Comparison of ENCODE assay signal across 24 cellular contexts in genomic region chr13:25958983-25959382, GRCh38.
DNase-seq lines count a peak whose midpoint lies in the region; ATAC-seq and TF ChIP-seq lines count a peak whose summit lies in the region.
"Had no signal": no experiment of that assay in that cellular context is flagged by ENCODE, and none has a peak within 500 bp of the region (broad histone marks: within the 10 kb centered on the region; RNA-seq: fewer than 3 reads in every experiment).

No MANE protein-coding gene starts in this region.

- H3K9ac ChIP-seq in DND-41 (ENCODE audit: low read depth, low read length), result no peak overlapping the region
- H3K9ac ChIP-seq: GM23248, SK-N-SH had no signal

- H3K27me3 ChIP-seq in DND-41 (ENCODE audit: insufficient read depth, low read length, poor library complexity), result no peaks in the 10 kb centered on the region

- H4K20me1 ChIP-seq in DND-41 (ENCODE audit: insufficient read depth, low read length), result no peaks in the 10 kb centered on the region

- peaks cover 27% of the 10 kb centered on the region for H3K4me1 ChIP-seq in DND-41 (ENCODE audit: insufficient read depth, low read length)
- H3K4me1 ChIP-seq: A549 had no signal

- H3K27ac Mint-ChIP-seq in activated naive CD4-positive, alpha-beta T cell treated with anti-CD3 and anti-CD28 coated beads, Interleukin-2, amount 10 ng/mL, durations not matched to agents 7 days and 5 days, result peak overlapping the region; percentile 78
- H3K27ac Mint-ChIP-seq in naive thymus-derived CD8-positive, alpha-beta T cell, result peak overlapping the region in 4 of 10 donors; percentile 8 to 91 (median 56)

- H3K9me3 Mint-ChIP-seq in activated naive CD4-positive, alpha-beta T cell treated with anti-CD3 and anti-CD28 coated beads, Interleukin-2, amount 10 ng/mL, durations not matched to agents 7 days and 5 days, result peaks cover 23% of the 10 kb centered on the region
- peaks cover 0 to 14% (median 6%) of the 10 kb centered on the region in 9 donors for H3K9me3 Mint-ChIP-seq in naive thymus-derived CD8-positive, alpha-beta T cell

- no peak for DNase-seq in activated naive CD4-positive, alpha-beta T cell treated with anti-CD3 and anti-CD28 coated beads, Interleukin-2, amount 10 ng/mL, durations not matched to agents 7 days and 5 days
- no peak for DNase-seq in activated naive CD4-positive, alpha-beta T cell (lab: John Stamatoyannopoulos, UW)
- DNase-seq in DND-41 (peak; percentile 57), RPMI7951 (ENCODE audit: low read depth) (peak; percentile 45)
- DNase-seq in naive thymus-derived CD8-positive, alpha-beta T cell, result no peak
- DNase-seq: AML-193, DMS153, GM23248, H7, KBM-7, NCI-H1092, NCI-H1417 treated with DMSO at 0.1 percent for 48 hours, NCI-H1694 treated with DMSO at 0.1 percent for 48 hours, NCI-H2081, NCI-H2227 treated with DMSO at 0.1 percent for 48 hours, NCI-H510A, NCI-H69, SK-N-SH, SW 1271 had no signal

- H3K36me3 ChIP-seq in DND-41 (ENCODE audit: insufficient read depth, low read length), result no peaks in the 10 kb centered on the region

- no peaks in the 10 kb centered on the region for H3K79me2 ChIP-seq in DND-41 (ENCODE audit: insufficient read depth, low read length)

- no peak overlapping the region; the same call in 1 of the 2 replicates for H3K27ac ChIP-seq in DND-41 (ENCODE audit: low read length)
- H3K27ac ChIP-seq: A549, C4-2B, GM23248 had no signal

- no peak overlapping the region for H2AFZ ChIP-seq in DND-41 (ENCODE audit: low read depth, low read length)
- H2AFZ ChIP-seq: GM23248 had no signal

- H3K4me3 ChIP-seq in DND-41 (ENCODE audit: low read depth in 1 of 2, low read length in 2 of 2), result no peak overlapping the region
- H3K4me3 ChIP-seq: A549, GM23248 had no signal

- CTCF ChIA-PET in activated naive CD4-positive, alpha-beta T cell treated with anti-CD3 and anti-CD28 coated beads, Interleukin-2, amount 10 ng/mL, durations not matched to agents 7 days and 5 days (lab: Charles Lee), result no interaction called here

- H3K9me3 ChIP-seq in DND-41 (ENCODE audit: insufficient read depth, low read length, severe bottlenecking), result no peaks in the 10 kb centered on the region
- H3K9me3 ChIP-seq: A549, SK-N-SH had no signal

- H3K4me3 Mint-ChIP-seq in activated naive CD4-positive, alpha-beta T cell treated with anti-CD3 and anti-CD28 coated beads, Interleukin-2, amount 10 ng/mL, durations not matched to agents 7 days and 5 days, result no peak overlapping the region
- H3K4me3 Mint-ChIP-seq in naive thymus-derived CD8-positive, alpha-beta T cell, result peak overlapping the region in 7 of 10 donors; percentile 1 to 67 (median 42)

- TF ChIP-seq CTCF in DND-41 (IDR thresholded peaks at IDR 0.05; ENCODE audit: borderline replicate concordance, extremely low read depth, low read length, poor library complexity, severe bottlenecking), result no peak

- peaks cover 22% of the 10 kb centered on the region for H3K36me3 Mint-ChIP-seq in activated naive CD4-positive, alpha-beta T cell treated with anti-CD3 and anti-CD28 coated beads, Interleukin-2, amount 10 ng/mL, durations not matched to agents 7 days and 5 days
- peaks cover 0 to 13% (median 10%) of the 10 kb centered on the region in 3 donors for H3K36me3 Mint-ChIP-seq in naive thymus-derived CD8-positive, alpha-beta T cell

- peaks cover 4% of the 10 kb centered on the region for H3K27me3 Mint-ChIP-seq in activated naive CD4-positive, alpha-beta T cell treated with anti-CD3 and anti-CD28 coated beads, Interleukin-2, amount 10 ng/mL, durations not matched to agents 7 days and 5 days
- no peaks in the 10 kb centered on the region for H3K27me3 Mint-ChIP-seq in naive thymus-derived CD8-positive, alpha-beta T cell

- H3K4me1 Mint-ChIP-seq in activated naive CD4-positive, alpha-beta T cell treated with anti-CD3 and anti-CD28 coated beads, Interleukin-2, amount 10 ng/mL, durations not matched to agents 7 days and 5 days, result peaks cover 45% of the 10 kb centered on the region
- H3K4me1 Mint-ChIP-seq in naive thymus-derived CD8-positive, alpha-beta T cell, result peaks cover 23 to 43% (median 31%) of the 10 kb centered on the region in 4 donors

- ATAC-seq in DND-41 (ENCODE audit: insufficient read depth, low read depth) (peak; percentile 95), HG03469 (IDR thresholded peaks at IDR 0.05; ENCODE audit: unreplicated experiment) (no peak), HG03457 (IDR thresholded peaks at IDR 0.05; ENCODE audit: unreplicated experiment) (no peak)
- no peak for ATAC-seq in naive thymus-derived CD8-positive, alpha-beta T cell
- ATAC-seq: A549, Panc1 had no signal

- H3K4me2 ChIP-seq in DND-41 (ENCODE audit: insufficient read depth, low read length), result peak overlapping the region; percentile 27; the same call in 1 of the 2 replicates
- H3K4me2 ChIP-seq: A549, SK-N-SH had no signal

- POLR2A ChIA-PET in naive thymus-derived CD8-positive, alpha-beta T cell (lab: Charles Lee), result interaction anchor here (1.2 kb wide), 1 partner anchor 58 kb away, joined by 3 read pairs; no protein-coding TSS in a partner anchor

Comparison
In these comparisons a context has a peak if more than half of its experiments do, and no peak if none do; other contexts are left out.
1. DNase-seq: peak in DND-41 (single experiment) and RPMI7951 (single experiment); none in activated naive CD4-positive, alpha-beta T cell treated with anti-CD3 and anti-CD28 coated beads, Interleukin-2, amount 10 ng/mL, durations not matched to agents 7 days and 5 days (single experiment), activated naive CD4-positive, alpha-beta T cell (0 of 4) and naive thymus-derived CD8-positive, alpha-beta T cell (0 of 10).